In genomic region chr1:20102875-20103274, GRCh38 we compare ENCODE assay signal across 17 cellular contexts. TPM values are rescaled to one million over a fixed set of nuclear protein-coding genes. Genes with fewer than 3 reads are reported as not detected.
DNase-seq lines count a peak whose midpoint lies in the region; ATAC-seq and TF ChIP-seq lines count a peak whose summit lies in the region.
"Had no signal": no experiment of that assay in that cellular context is flagged by ENCODE, and none has a peak within 500 bp of the region (broad histone marks: within the 10 kb centered on the region; RNA-seq: fewer than 3 reads in every experiment).

No MANE protein-coding gene starts in this region.

- peaks cover 10% of the 10 kb centered on the region; the same call in 1 of the 2 replicates for H3F3A ChIP-seq in PC-9 (ENCODE audit: insufficient read depth, low read depth)

- no peaks in the 10 kb centered on the region for H3K9me3 Mint-ChIP-seq in natural killer cell treated with Interleukin-12 subunit alpha and Interleukin-12 subunit beta and Interleukin-15 and Interleukin-18, amount 100 ng/mL, for 72 hours
- no peaks in the 10 kb centered on the region for H3K9me3 Mint-ChIP-seq in natural killer cell
- H3K9me3 Mint-ChIP-seq in stimulated activated effector memory CD8-positive, alpha-beta T cell treated with anti-CD3 and anti-CD28 coated beads, Interleukin-12 subunit alpha, Interleukin-12 subunit beta, amount 100 ng/mL, for 72 hours: no peaks in the 10 kb centered on the region
- H3K9me3 Mint-ChIP-seq: neural crest cell had no signal

- TF ChIP-seq CTCF in natural killer cell (IDR thresholded peaks at IDR 0.05) (no peak), PC-9 (conservative IDR thresholded peaks at IDR 0.05) (no peak), fibroblast of lung (conservative IDR thresholded peaks at IDR 0.05 in 1 of 2, IDR thresholded peaks at IDR 0.05 in 1 of 2; ENCODE audit: low read depth in 1 of 2, low read length in 2 of 2) (no peak)

- intact Hi-C loops in natural killer cell (cut with micrococcal nuclease) (no loop called here), PC-9 (cut with micrococcal nuclease; ENCODE audit: unreplicated experiment) (loop anchor here (5.0 to 10.0 kb wide), 3 partner anchors 34 to 252 kb away; partner anchors contain the start of gene PLA2G2F)

- no peaks in the 10 kb centered on the region for H3K79me2 ChIP-seq in PC-9 (ENCODE audit: low read depth)
- H3K79me2 ChIP-seq in fibroblast of lung (ENCODE audit: control insufficient read depth, insufficient read depth, low read length): no peaks in the 10 kb centered on the region

- H3K36me3 Mint-ChIP-seq in natural killer cell treated with Interleukin-12 subunit alpha and Interleukin-12 subunit beta and Interleukin-15 and Interleukin-18, amount 100 ng/mL, for 72 hours: no peaks in the 10 kb centered on the region
- H3K36me3 Mint-ChIP-seq in natural killer cell: no peaks in the 10 kb centered on the region
- no peaks in the 10 kb centered on the region for H3K36me3 Mint-ChIP-seq in stimulated activated effector memory CD8-positive, alpha-beta T cell treated with anti-CD3 and anti-CD28 coated beads, Interleukin-12 subunit alpha, Interleukin-12 subunit beta, amount 100 ng/mL, for 72 hours

- H3K27ac ChIP-seq in PC-9 (0 out of 2 replicates have a peak overlapping the region, but pooled peaks have one; percentile 26), fibroblast of lung (ENCODE audit: insufficient read depth, low read length) (no peak overlapping the region)
- H3K27ac ChIP-seq: BLaER1, brain microvascular endothelial cell, sigmoid colon had no signal

- H3K4me2 ChIP-seq in PC-9 (peak overlapping the region; percentile 28; the same call in 1 of the 2 replicates), fibroblast of lung (ENCODE audit: extremely low read depth, insufficient read depth, low read length) (no peak overlapping the region)
- H3K4me2 ChIP-seq: BLaER1 had no signal

- H3K4me3 Mint-ChIP-seq in natural killer cell treated with Interleukin-12 subunit alpha and Interleukin-12 subunit beta and Interleukin-15 and Interleukin-18, amount 100 ng/mL, for 72 hours: no peak overlapping the region
- H3K4me3 Mint-ChIP-seq in natural killer cell: no peak overlapping the region
- H3K4me3 Mint-ChIP-seq in stimulated activated effector memory CD8-positive, alpha-beta T cell treated with anti-CD3 and anti-CD28 coated beads, Interleukin-12 subunit alpha, Interleukin-12 subunit beta, amount 100 ng/mL, for 72 hours: no peak overlapping the region
- H3K4me3 Mint-ChIP-seq: neural crest cell had no signal

- H3K36me3 ChIP-seq in PC-9 (ENCODE audit: low read depth) (no peaks in the 10 kb centered on the region), fibroblast of lung (ENCODE audit: control insufficient read depth, insufficient read depth, low read length) (no peaks in the 10 kb centered on the region)
- H3K36me3 ChIP-seq: BLaER1, brain microvascular endothelial cell, sigmoid colon had no signal

- H3K4me3 ChIP-seq in PC-9 (no peak overlapping the region), fibroblast of lung (replicated peaks in 1 of 4; ENCODE audit: control extremely low read depth in 1 of 4, insufficient read depth in 1 of 4, low read depth in 3 of 4, low read length in 4 of 4) (no peak overlapping the region)
- H3K4me3 ChIP-seq: BLaER1, sigmoid colon had no signal

- H2AFZ ChIP-seq in PC-9: no peak overlapping the region
- no peak overlapping the region for H2AFZ ChIP-seq in fibroblast of lung (ENCODE audit: low read length)

- peaks cover 8 to 12% of the 10 kb centered on the region in 2 donors for H3K4me1 Mint-ChIP-seq in natural killer cell treated with Interleukin-12 subunit alpha and Interleukin-12 subunit beta and Interleukin-15 and Interleukin-18, amount 100 ng/mL, for 72 hours (ENCODE audit: low read depth in 2 of 2)
- H3K4me1 Mint-ChIP-seq in natural killer cell: no peaks in the 10 kb centered on the region
- peaks cover 12% of the 10 kb centered on the region for H3K4me1 Mint-ChIP-seq in stimulated activated effector memory CD8-positive, alpha-beta T cell treated with anti-CD3 and anti-CD28 coated beads, Interleukin-12 subunit alpha, Interleukin-12 subunit beta, amount 100 ng/mL, for 72 hours

- ATAC-seq in natural killer cell treated with Interleukin-12 subunit alpha and Interleukin-12 subunit beta and Interleukin-15 and Interleukin-18, amount 100 ng/mL, for 72 hours: peak; percentile 74 to 75
- no peak for ATAC-seq in natural killer cell
- ATAC-seq in stimulated activated effector memory CD8-positive, alpha-beta T cell treated with anti-CD3 and anti-CD28 coated beads, Interleukin-12 subunit alpha, Interleukin-12 subunit beta, amount 100 ng/mL, for 72 hours: peak; percentile 80
- no peak for ATAC-seq in GM19328 (IDR thresholded peaks at IDR 0.05; ENCODE audit: unreplicated experiment)
- ATAC-seq: left ventricle myocardium superior had no signal

- no peak overlapping the region for H3K9ac ChIP-seq in fibroblast of lung (ENCODE audit: insufficient read depth, low read length)
- H3K9ac ChIP-seq: BLaER1 had no signal

- no peak for DNase-seq in natural killer cell treated with Interleukin-12 subunit alpha and Interleukin-12 subunit beta and Interleukin-15 and Interleukin-18, amount 100 ng/mL, for 72 hours (ENCODE audit: low spot score)
- DNase-seq in natural killer cell (no peak), PC-9 (peak in 1 of 2 experiments; percentile 84), fibroblast of lung (ENCODE audit: low read depth in 2 of 2) (peak; percentile 82 to 91), GOT3 (lab: John Stamatoyannopoulos, UW) (no peak)
- no peak for DNase-seq in stimulated activated effector memory CD8-positive, alpha-beta T cell treated with anti-CD3 and anti-CD28 coated beads, Interleukin-12 subunit alpha, Interleukin-12 subunit beta, amount 100 ng/mL, for 72 hours (ENCODE audit: low spot score in 2 of 2)
- no peak for DNase-seq in activated CD4-positive, alpha-beta T cell treated with anti-CD3 and anti-CD28 coated beads, Interleukin-2, amount 50 U/mL, for 4 hours
- DNase-seq: activated CD4-positive, alpha-beta T cell treated with anti-CD3 and anti-CD28 coated beads for 48 hours; brain microvascular endothelial cell; Kasumi-1; left ventricle myocardium superior; NCI-H2081 treated with DMSO at 0.1 percent for 48 hours; sigmoid colon; stimulated activated naive CD4-positive, alpha-beta T cell treated with Interleukin-2 at 50 U/mL for 16 hours had no signal

- POLR2A ChIA-PET in PC-9 (lab: Charles Lee; ENCODE audit: unreplicated experiment): no interaction called here

- CTCF ChIA-PET in PC-9 (lab: Charles Lee): interaction anchor here (0.6 to 1.5 kb wide), 2 partner anchors 48 to 50 kb away, joined by 3 to 8 read pairs; no protein-coding TSS in a partner anchor

- peaks cover 0 to 6% of the 10 kb centered on the region in 2 donors for H3K27me3 Mint-ChIP-seq in natural killer cell treated with Interleukin-12 subunit alpha and Interleukin-12 subunit beta and Interleukin-15 and Interleukin-18, amount 100 ng/mL, for 72 hours
- H3K27me3 Mint-ChIP-seq in natural killer cell (ENCODE audit: low read depth in 2 of 2): peaks cover 0 to 3% of the 10 kb centered on the region in 2 donors

- H3K4me1 ChIP-seq in PC-9 (replicated peaks; ENCODE audit: insufficient read depth) (peaks cover 45% of the 10 kb centered on the region), fibroblast of lung (ENCODE audit: control insufficient read depth, extremely low read depth, insufficient read depth, low read length) (no peaks in the 10 kb centered on the region)

- no TSS peak for BruUV-seq in PC-9 (replicated peaks; lab: Mats Ljungman, UMichigan)

- H3K9me2 ChIP-seq in PC-9 (ENCODE audit: insufficient read depth): no peaks in the 10 kb centered on the region

- peak overlapping the region; percentile 48 to 52 for H3K27ac Mint-ChIP-seq in natural killer cell treated with Interleukin-12 subunit alpha and Interleukin-12 subunit beta and Interleukin-15 and Interleukin-18, amount 100 ng/mL, for 72 hours
- H3K27ac Mint-ChIP-seq in natural killer cell: no peak overlapping the region
- H3K27ac Mint-ChIP-seq in stimulated activated effector memory CD8-positive, alpha-beta T cell treated with anti-CD3 and anti-CD28 coated beads, Interleukin-12 subunit alpha, Interleukin-12 subunit beta, amount 100 ng/mL, for 72 hours: no peak overlapping the region

- H3K27me3 ChIP-seq in PC-9 (ENCODE audit: insufficient read depth, low read depth): no peaks in the 10 kb centered on the region
- H3K27me3 ChIP-seq in fibroblast of lung (ENCODE audit: control insufficient read depth, insufficient read depth, low read length): no peaks in the 10 kb centered on the region
- H3K27me3 ChIP-seq: BLaER1, brain microvascular endothelial cell, sigmoid colon had no signal

- H4K20me1 ChIP-seq in PC-9 (ENCODE audit: insufficient read depth) (no peaks in the 10 kb centered on the region), fibroblast of lung (ENCODE audit: control insufficient read depth, extremely low read depth, insufficient read depth, low read length) (no peaks in the 10 kb centered on the region)
- H4K20me1 ChIP-seq: BLaER1 had no signal

- no peaks in the 10 kb centered on the region for H3K9me3 ChIP-seq in PC-9 (ENCODE audit: insufficient read depth, low read depth)
- no peaks in the 10 kb centered on the region for H3K9me3 ChIP-seq in fibroblast of lung (ENCODE audit: control insufficient read depth, insufficient read depth, low read depth, low read length)
- H3K9me3 ChIP-seq: BLaER1, sigmoid colon had no signal

RNA-seq across cellular contexts. Expression of gene PLA2G2D, which starts 16.5 kb away (rescaled TPM):
- total RNA-seq in natural killer cell treated with Interleukin-12 subunit alpha and Interleukin-12 subunit beta and Interleukin-15 and Interleukin-18, amount 100 ng/mL, for 72 hours: not detected
- not detected for total RNA-seq in natural killer cell
- total RNA-seq in PC-9 (2021): not detected in 2 replicates
- total RNA-seq in fibroblast of lung: not detected in 2 replicates
- not detected in 2 replicates for polyA plus RNA-seq in fibroblast of lung
- polyA plus RNA-seq in fibroblast of lung (2012): not detected in 2 replicates
- not detected in 2 replicates for polyA minus RNA-seq in fibroblast of lung (ENCODE audit: low replicate concordance)
- total RNA-seq: left ventricle myocardium superior, neural crest cell had no signal

RNA-seq across cellular contexts. Expression of gene PLA2G5, which starts 32.9 kb away (rescaled TPM):
- not detected for total RNA-seq in natural killer cell treated with Interleukin-12 subunit alpha and Interleukin-12 subunit beta and Interleukin-15 and Interleukin-18, amount 100 ng/mL, for 72 hours
- total RNA-seq in natural killer cell: not detected
- not detected in 2 replicates for total RNA-seq in PC-9 (2021)
- 9.8 and 27.4 TPM in 2 replicates for total RNA-seq in fibroblast of lung
- 1.1 and 7.2 TPM in 2 replicates for polyA plus RNA-seq in fibroblast of lung
- polyA plus RNA-seq in fibroblast of lung (2012): 1.3 and 8.9 TPM in 2 replicates
- polyA minus RNA-seq in fibroblast of lung (ENCODE audit: low replicate concordance): 0.98 and 6.0 TPM in 2 replicates
- total RNA-seq: neural crest cell had no signal

RNA-seq across cellular contexts. Expression of gene PLA2G2F, which starts 36.2 kb away (rescaled TPM):
- not detected for total RNA-seq in natural killer cell treated with Interleukin-12 subunit alpha and Interleukin-12 subunit beta and Interleukin-15 and Interleukin-18, amount 100 ng/mL, for 72 hours
- total RNA-seq in natural killer cell (not detected), PC-9 (2021) (0.20 TPM in 1 of 2 replicates, not detected in the other), fibroblast of lung (not detected in 2 replicates)
- polyA plus RNA-seq in fibroblast of lung: not detected in 2 replicates
- polyA plus RNA-seq in fibroblast of lung (2012): not detected in 2 replicates
- polyA minus RNA-seq in fibroblast of lung (ENCODE audit: low replicate concordance): 0.12 TPM in 1 of 2 replicates, not detected in the other
- total RNA-seq: left ventricle myocardium superior, neural crest cell, sigmoid colon had no signal

Comparison
In these comparisons a context has a peak if more than half of its experiments do, and no peak if none do; other contexts are left out.
1. ATAC-seq: peak in natural killer cell treated with Interleukin-12 subunit alpha and Interleukin-12 subunit beta and Interleukin-15 and Interleukin-18, amount 100 ng/mL, for 72 hours (2 of 2) and stimulated activated effector memory CD8-positive, alpha-beta T cell treated with anti-CD3 and anti-CD28 coated beads, Interleukin-12 subunit alpha, Interleukin-12 subunit beta, amount 100 ng/mL, for 72 hours (single experiment); none in natural killer cell (0 of 3) and GM19328 (single experiment).
2. H3K27ac Mint-ChIP-seq: peak in natural killer cell treated with Interleukin-12 subunit alpha and Interleukin-12 subunit beta and Interleukin-15 and Interleukin-18, amount 100 ng/mL, for 72 hours (2 of 2); none in natural killer cell (0 of 2) and stimulated activated effector memory CD8-positive, alpha-beta T cell treated with anti-CD3 and anti-CD28 coated beads, Interleukin-12 subunit alpha, Interleukin-12 subunit beta, amount 100 ng/mL, for 72 hours (single experiment).
3. DNase-seq: peak in fibroblast of lung (2 of 2); none in natural killer cell treated with Interleukin-12 subunit alpha and Interleukin-12 subunit beta and Interleukin-15 and Interleukin-18, amount 100 ng/mL, for 72 hours (single experiment), natural killer cell (single experiment), stimulated activated effector memory CD8-positive, alpha-beta T cell treated with anti-CD3 and anti-CD28 coated beads, Interleukin-12 subunit alpha, Interleukin-12 subunit beta, amount 100 ng/mL, for 72 hours (0 of 2), GOT3 (single experiment) and activated CD4-positive, alpha-beta T cell treated with anti-CD3 and anti-CD28 coated beads, Interleukin-2, amount 50 U/mL, for 4 hours (0 of 2).
4. RNA of gene PLA2G5, which starts 32.9 kb away (total RNA-seq): 9.8 to 27.4 TPM in fibroblast of lung; not detected in natural killer cell treated with Interleukin-12 subunit alpha and Interleukin-12 subunit beta and Interleukin-15 and Interleukin-18, amount 100 ng/mL, for 72 hours, not detected in natural killer cell and not detected in PC-9; every median in the first group is over 10 times any median in the second.